Comparison of ENCODE assay signal across 8 cellular contexts in genomic region chr16:17556276-17557052, GRCh38.
DNase-seq lines count a peak whose midpoint lies in the region; ATAC-seq and TF ChIP-seq lines count a peak whose summit lies in the region.

No MANE protein-coding gene starts in this region.

- no peaks in the 10 kb centered on the region for H3K27me3 ChIP-seq in A673 (replicated peaks; ENCODE audit: insufficient read depth, low read depth, low read length, poor library complexity)

- CTCF ChIA-PET in A673 (lab: Charles Lee), result no interaction called here

- intact Hi-C loops in A673 (cut with micrococcal nuclease; ENCODE audit: unreplicated experiment), result no loop called here

- no peak for ATAC-seq in HG02759 (IDR thresholded peaks at IDR 0.05; ENCODE audit: unreplicated experiment)
- no peak for ATAC-seq in HG02981 (IDR thresholded peaks at IDR 0.05; ENCODE audit: unreplicated experiment)

- no peaks in the 10 kb centered on the region for H3K9me3 ChIP-seq in A673 (ENCODE audit: low read depth, low read length, poor library complexity, severe bottlenecking)

- H3K27ac ChIP-seq in A673 (ENCODE audit: low read depth, low read length, poor library complexity, severe bottlenecking) (no peak overlapping the region), epithelial cell of prostate (peak overlapping the region; percentile 52)

- POLR2A ChIA-PET in A673 (lab: Charles Lee; ENCODE audit: low non-redundant PET), result no interaction called here

- DNase-seq in A673 (ENCODE audit: low spot score), result peak; percentile 32
- peak; percentile 42 for DNase-seq in EL
- peak; percentile 36 for DNase-seq in NCI-H748 (lab: John Stamatoyannopoulos, UW; ENCODE audit: unreplicated experiment)
- DNase-seq in epithelial cell of prostate (ENCODE audit: low read depth, low spot score), result peak; percentile 40
- peak; percentile 25 for DNase-seq in stimulated activated CD8-positive, alpha-beta memory T cell treated with anti-CD3 and anti-CD28 coated beads, Interleukin-4, amount 100 ng/mL, for 48 hours
- no peak for DNase-seq in NCI-H187 treated with DMSO at 0.1 percent for 48 hours (lab: John Stamatoyannopoulos, UW)

- BruUV-seq in A673 (replicated peaks; lab: Mats Ljungman, UMichigan), result no TSS peak

- H3K4me1 ChIP-seq in A673 (ENCODE audit: insufficient read depth, low read length, poor library complexity, severe bottlenecking), result no peaks in the 10 kb centered on the region

- no peaks in the 10 kb centered on the region for H3K36me3 ChIP-seq in A673 (ENCODE audit: insufficient read depth, low read length, poor library complexity, severe bottlenecking)

- no peak overlapping the region for H3K4me3 ChIP-seq in A673 (ENCODE audit: low read depth, low read length, poor library complexity, severe bottlenecking)

- peak; percentile 58 for TF ChIP-seq CTCF in A673 (conservative IDR thresholded peaks at IDR 0.05; ENCODE audit: low read depth, low read length)
